17 cellular contexts compared by ENCODE assay signal in genomic region chr6:121302882-121303281, GRCh38. TPM values are rescaled to one million over a fixed set of nuclear protein-coding genes. Genes with fewer than 3 reads are reported as not detected.
DNase-seq lines count a peak whose midpoint lies in the region; ATAC-seq and TF ChIP-seq lines count a peak whose summit lies in the region.
"Had no signal": no experiment of that assay in that cellular context is flagged by ENCODE, and none has a peak within 500 bp of the region (broad histone marks: within the 10 kb centered on the region; RNA-seq: fewer than 3 reads in every experiment).

No MANE protein-coding gene starts in this region.

- H3K9me3 Mint-ChIP-seq in activated CD4-positive, alpha-beta memory T cell treated with anti-CD3 and anti-CD28 coated beads for 36 hours: peaks cover 4% of the 10 kb centered on the region
- H3K9me3 Mint-ChIP-seq in activated T-helper 1 cell treated with anti-CD3 and anti-CD28 coated beads, Interleukin-12 subunit alpha, Interleukin-12 subunit beta, Interleukin-2, Interleukin-4 antibody, amounts not matched to agents 30 ng/mL and 10 ng/mL and 1 ng/mL, durations not matched to agents 14 hours and 24 hours and 36 hours: no peaks in the 10 kb centered on the region
- peaks cover 8% of the 10 kb centered on the region for H3K9me3 Mint-ChIP-seq in WTC11
- H3K9me3 Mint-ChIP-seq: activated naive CD4-positive, alpha-beta T cell treated with anti-CD3 and anti-CD28 coated beads, Interleukin-2, amount 50 U/mL, for 24 hours; IgD-negative memory B cell; stimulated activated naive CD8-positive, alpha-beta T cell treated with anti-CD3 and anti-CD28 coated beads, Interleukin-15, Interleukin-2, amounts not matched to agents 100 ng/mL and 50 ng/mL, for 24 hours had no signal

- ATAC-seq in GM18867 (IDR thresholded peaks at IDR 0.05; ENCODE audit: unreplicated experiment) (peak; percentile 85), GM19468 (IDR thresholded peaks at IDR 0.05; ENCODE audit: extremely low read depth, unreplicated experiment) (peak; percentile 54), HG02678 (IDR thresholded peaks at IDR 0.05; ENCODE audit: unreplicated experiment) (peak; percentile 54), HG03378 (IDR thresholded peaks at IDR 0.05; ENCODE audit: unreplicated experiment) (peak; percentile 76), mucosa of descending colon (no peak), WTC11 (no peak)

- TF ChIP-seq CTCF in mucosa of descending colon (IDR thresholded peaks at IDR 0.05): no peak
- TF ChIP-seq CTCF in WTC11 (IDR thresholded peaks at IDR 0.05): no peak

- peaks cover 4% of the 10 kb centered on the region for H3K4me1 Mint-ChIP-seq in activated CD4-positive, alpha-beta memory T cell treated with anti-CD3 and anti-CD28 coated beads for 36 hours (ENCODE audit: low read depth)
- H3K4me1 Mint-ChIP-seq in activated T-helper 1 cell treated with anti-CD3 and anti-CD28 coated beads, Interleukin-12 subunit alpha, Interleukin-12 subunit beta, Interleukin-2, Interleukin-4 antibody, amounts not matched to agents 30 ng/mL and 10 ng/mL and 1 ng/mL, durations not matched to agents 14 hours and 24 hours and 36 hours (ENCODE audit: low read depth): peaks cover 11% of the 10 kb centered on the region
- H3K4me1 Mint-ChIP-seq in WTC11: no peaks in the 10 kb centered on the region
- H3K4me1 Mint-ChIP-seq: IgD-negative memory B cell had no signal

- DNase-seq in activated CD4-positive, alpha-beta memory T cell treated with anti-CD3 and anti-CD28 coated beads for 36 hours: no peak
- no peak for DNase-seq in activated T-helper 1 cell treated with anti-CD3 and anti-CD28 coated beads, Interleukin-12 subunit alpha, Interleukin-12 subunit beta, Interleukin-2, Interleukin-4 antibody, amounts not matched to agents 30 ng/mL and 10 ng/mL and 1 ng/mL, durations not matched to agents 14 hours and 24 hours and 36 hours (ENCODE audit: low spot score)
- DNase-seq in mucosa of descending colon (no peak), WTC11 (ENCODE audit: low spot score) (no peak)
- DNase-seq: caudate nucleus, DMS79, NCI-H1048, NCI-H226 had no signal

- no peaks in the 10 kb centered on the region for H3K4me1 ChIP-seq in mucosa of descending colon (ENCODE audit: low read depth)
- H3K4me1 ChIP-seq: BLaER1 had no signal

- H3K27me3 Mint-ChIP-seq in activated CD4-positive, alpha-beta memory T cell treated with anti-CD3 and anti-CD28 coated beads for 36 hours: no peaks in the 10 kb centered on the region
- no peaks in the 10 kb centered on the region for H3K27me3 Mint-ChIP-seq in activated T-helper 1 cell treated with anti-CD3 and anti-CD28 coated beads, Interleukin-12 subunit alpha, Interleukin-12 subunit beta, Interleukin-2, Interleukin-4 antibody, amounts not matched to agents 30 ng/mL and 10 ng/mL and 1 ng/mL, durations not matched to agents 14 hours and 24 hours and 36 hours (ENCODE audit: insufficient read depth)
- no peaks in the 10 kb centered on the region for H3K27me3 Mint-ChIP-seq in WTC11 (ENCODE audit: low read depth)
- H3K27me3 Mint-ChIP-seq: activated naive CD4-positive, alpha-beta T cell treated with anti-CD3 and anti-CD28 coated beads, Interleukin-2, amount 50 U/mL, for 24 hours; IgD-negative memory B cell; stimulated activated naive CD8-positive, alpha-beta T cell treated with anti-CD3 and anti-CD28 coated beads, Interleukin-15, Interleukin-2, amounts not matched to agents 100 ng/mL and 50 ng/mL, for 24 hours had no signal

- no peaks in the 10 kb centered on the region for H3K36me3 ChIP-seq in mucosa of descending colon (ENCODE audit: low read depth)

- H3K9me3 ChIP-seq in mucosa of descending colon: no peaks in the 10 kb centered on the region

- POLR2A ChIA-PET in activated CD4-positive, alpha-beta memory T cell treated with anti-CD3 and anti-CD28 coated beads for 36 hours (lab: Charles Lee): no interaction called here
- POLR2A ChIA-PET in WTC11 (lab: Charles Lee): no interaction called here

- intact Hi-C loops in activated CD4-positive, alpha-beta memory T cell treated with anti-CD3 and anti-CD28 coated beads for 36 hours (cut with micrococcal nuclease): no loop called here
- intact Hi-C loops in activated T-helper 1 cell treated with anti-CD3 and anti-CD28 coated beads, Interleukin-12 subunit alpha, Interleukin-12 subunit beta, Interleukin-2, Interleukin-4 antibody, amounts not matched to agents 30 ng/mL and 10 ng/mL and 1 ng/mL, durations not matched to agents 14 hours and 24 hours and 36 hours (cut with micrococcal nuclease): no loop called here
- intact Hi-C loops in mucosa of descending colon (cut with DNase I, micrococcal nuclease): no loop called here

- peaks cover 9% of the 10 kb centered on the region for H3K36me3 Mint-ChIP-seq in activated CD4-positive, alpha-beta memory T cell treated with anti-CD3 and anti-CD28 coated beads for 36 hours
- peaks cover 7% of the 10 kb centered on the region for H3K36me3 Mint-ChIP-seq in activated T-helper 1 cell treated with anti-CD3 and anti-CD28 coated beads, Interleukin-12 subunit alpha, Interleukin-12 subunit beta, Interleukin-2, Interleukin-4 antibody, amounts not matched to agents 30 ng/mL and 10 ng/mL and 1 ng/mL, durations not matched to agents 14 hours and 24 hours and 36 hours (ENCODE audit: low read depth)
- H3K36me3 Mint-ChIP-seq in WTC11: peaks cover 3% of the 10 kb centered on the region

- CTCF ChIA-PET in activated CD4-positive, alpha-beta memory T cell treated with anti-CD3 and anti-CD28 coated beads for 36 hours (lab: Charles Lee): interaction anchor here (0.5 to 0.6 kb wide), 2 partner anchors 19 to 248 kb away, joined by 3 to 4 read pairs; no protein-coding TSS in a partner anchor
- CTCF ChIA-PET in WTC11 (lab: Charles Lee): interaction anchor here (0.6 to 1.5 kb wide), 2 partner anchors 40 to 245 kb away, joined by 3 to 4 read pairs; no protein-coding TSS in a partner anchor

- no peak overlapping the region for H3K4me3 Mint-ChIP-seq in activated CD4-positive, alpha-beta memory T cell treated with anti-CD3 and anti-CD28 coated beads for 36 hours
- H3K4me3 Mint-ChIP-seq in activated T-helper 1 cell treated with anti-CD3 and anti-CD28 coated beads, Interleukin-12 subunit alpha, Interleukin-12 subunit beta, Interleukin-2, Interleukin-4 antibody, amounts not matched to agents 30 ng/mL and 10 ng/mL and 1 ng/mL, durations not matched to agents 14 hours and 24 hours and 36 hours: no peak overlapping the region
- no peak overlapping the region for H3K4me3 Mint-ChIP-seq in WTC11
- H3K4me3 Mint-ChIP-seq: activated naive CD4-positive, alpha-beta T cell treated with anti-CD3 and anti-CD28 coated beads, Interleukin-2, amount 50 U/mL, for 24 hours; IgD-negative memory B cell; stimulated activated naive CD8-positive, alpha-beta T cell treated with anti-CD3 and anti-CD28 coated beads, Interleukin-15, Interleukin-2, amounts not matched to agents 100 ng/mL and 50 ng/mL, for 24 hours had no signal

- no peak overlapping the region for H3K27ac Mint-ChIP-seq in activated CD4-positive, alpha-beta memory T cell treated with anti-CD3 and anti-CD28 coated beads for 36 hours
- H3K27ac Mint-ChIP-seq in activated T-helper 1 cell treated with anti-CD3 and anti-CD28 coated beads, Interleukin-12 subunit alpha, Interleukin-12 subunit beta, Interleukin-2, Interleukin-4 antibody, amounts not matched to agents 30 ng/mL and 10 ng/mL and 1 ng/mL, durations not matched to agents 14 hours and 24 hours and 36 hours: no peak overlapping the region
- no peak overlapping the region for H3K27ac Mint-ChIP-seq in WTC11
- H3K27ac Mint-ChIP-seq: activated naive CD4-positive, alpha-beta T cell treated with anti-CD3 and anti-CD28 coated beads, Interleukin-2, amount 50 U/mL, for 24 hours; IgD-negative memory B cell; stimulated activated naive CD8-positive, alpha-beta T cell treated with anti-CD3 and anti-CD28 coated beads, Interleukin-15, Interleukin-2, amounts not matched to agents 100 ng/mL and 50 ng/mL, for 24 hours had no signal

- H3K4me3 ChIP-seq in mucosa of descending colon: no peak overlapping the region
- H3K4me3 ChIP-seq: BLaER1, SK-N-MC had no signal

TF ChIP-seq in WTC11, 78 proteins besides CTCF, POLR2A, EP300 and RAD21:
- TF ChIP-seq IRF1 (CRISPR knock-in tag; IDR thresholded peaks at IDR 0.05) (no peak), ETV6 (CRISPR knock-in tag; IDR thresholded peaks at IDR 0.05) (no peak)

RNA-seq across cellular contexts. Expression of gene TBC1D32, which starts 31.4 kb away (rescaled TPM):
- 1 to 10 TPM; 4.6 to 6.7 TPM for total RNA-seq in activated CD4-positive, alpha-beta memory T cell treated with anti-CD3 and anti-CD28 coated beads for 36 hours
- 6.8 and 7.9 TPM in 2 replicates for total RNA-seq in activated T-helper 1 cell treated with anti-CD3 and anti-CD28 coated beads, Interleukin-12 subunit alpha, Interleukin-12 subunit beta, Interleukin-2, Interleukin-4 antibody, amounts not matched to agents 30 ng/mL and 10 ng/mL and 1 ng/mL, durations not matched to agents 14 hours and 24 hours and 36 hours
- 10 to 100 TPM in 1 of 3 donors, 1 to 10 TPM in 2; 6.0 to 13.2 (median 8.6) TPM for total RNA-seq in mucosa of descending colon
- 5.2 to 12.5 TPM (median 8.9 TPM) in 3 replicates for total RNA-seq in WTC11 (2021)

Comparison
In these comparisons a context has a peak if more than half of its experiments do, and no peak if none do; other contexts are left out.
1. ATAC-seq: peak in GM18867 (single experiment), GM19468 (single experiment), HG02678 (single experiment) and HG03378 (single experiment); none in mucosa of descending colon (single experiment) and WTC11 (single experiment).